12 cellular contexts compared by ENCODE assay signal in the genomic region with DNA sequence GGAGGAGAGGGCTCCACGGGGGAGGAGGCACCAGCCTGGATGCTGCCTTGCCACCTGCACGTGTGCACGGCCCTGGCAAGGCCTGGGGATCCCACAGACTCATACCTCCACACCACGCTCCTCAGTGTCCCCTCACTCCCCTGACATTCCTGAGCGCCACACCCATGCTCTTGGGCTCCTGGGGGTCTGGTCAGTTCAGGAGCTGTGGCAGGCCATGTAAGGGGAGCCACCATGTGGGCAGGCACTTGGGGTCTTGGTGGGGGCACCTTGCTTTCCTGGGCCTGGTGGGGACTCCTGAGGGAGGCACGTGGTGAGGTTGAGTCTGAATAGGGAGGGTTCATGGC. TPM values are rescaled to one million over a fixed set of nuclear protein-coding genes. Genes with fewer than 3 reads are reported as not detected.
DNase-seq lines count a peak whose midpoint lies in the region; ATAC-seq, FAIRE-seq and TF ChIP-seq lines count a peak whose summit lies in the region.
"Had no signal": no experiment of that assay in that cellular context is flagged by ENCODE, and none has a peak within 500 bp of the region (broad histone marks: within the 10 kb centered on the region; RNA-seq: fewer than 3 reads in every experiment).

No MANE protein-coding gene starts in this region.

- TF ChIP-seq CTCF in SK-N-SH (IDR thresholded peaks at IDR 0.05) (no peak), thyroid gland (IDR thresholded peaks at IDR 0.05) (no peak)

- 94% methylated on average over 5 of the region's 6 CpGs for WGBS in SK-N-SH (ENCODE audit: low lambda C conversion rate)
- 59 to 64% methylated on average over 5 to 6 of the region's 6 CpGs for WGBS in thyroid gland, 2 donors
- WGBS in small intestine, 3 donors = 56 to 71% (median 56%) methylated on average over 6 of the region's 6 CpGs

- peaks cover 9% of the 10 kb centered on the region; the same call in 1 of the 2 replicates for H3K79me2 ChIP-seq in SK-N-SH (ENCODE audit: insufficient read depth)

- TF ChIP-seq RAD21 in SK-N-SH (IDR thresholded peaks at IDR 0.05; ENCODE audit: low read length) = no peak

- no peak for DNase-seq in SK-N-SH
- DNase-seq in caudate nucleus (lab: John Stamatoyannopoulos, UW) = peak in 1 of 61 donors; percentile 23
- no peak for DNase-seq in thyroid gland
- DNase-seq in small intestine = no peak
- DNase-seq: activated CD4-positive, alpha-beta T cell treated with anti-CD3 and anti-CD28 coated beads, Interleukin-2, amount 50 U/mL, for 1 hour; kidney glomerular epithelial cell; retina had no signal

- intact Hi-C loops in thyroid gland (cut with DNase I) = no loop called here

- no peak for FAIRE-seq in small intestine (lab: Jason Lieb, UNC)

- H3K4me1 ChIP-seq in SK-N-SH (ENCODE audit: control insufficient read depth in 1 of 2, insufficient read depth in 2 of 2, low read depth in 1 of 2, low read length in 1 of 2) (peaks cover 0 to 12% of the 10 kb centered on the region in 2 experiments; a peak in 1 of 4 replicates), muscle layer of colon (ENCODE audit: insufficient read depth, low read length) (peaks cover 47% of the 10 kb centered on the region), thyroid gland (peaks cover 0 to 37% of the 10 kb centered on the region in 2 donors), small intestine (ENCODE audit: control insufficient read depth in 2 of 2, insufficient read depth in 1 of 2, low read depth in 1 of 2, low read length in 1 of 2) (no peaks in the 10 kb centered on the region)

- no peaks in the 10 kb centered on the region for H3K27me3 ChIP-seq in SK-N-SH (ENCODE audit: insufficient read depth)
- no peaks in the 10 kb centered on the region for H3K27me3 ChIP-seq in muscle layer of colon (ENCODE audit: control insufficient read depth in 1 of 2, insufficient read depth in 2 of 2, low read length in 2 of 2)
- no peaks in the 10 kb centered on the region for H3K27me3 ChIP-seq in thyroid gland
- H3K27me3 ChIP-seq in small intestine (ENCODE audit: control insufficient read depth in 2 of 2, insufficient read depth in 2 of 2, low read length in 2 of 2) = no peaks in the 10 kb centered on the region

- ATAC-seq in SK-N-SH treated with all-trans-retinoic acid at 6 μM for 48 hours = peak; percentile 10; the same call in 2 of the 3 replicates
- no peak for ATAC-seq in HG02981 (IDR thresholded peaks at IDR 0.05; ENCODE audit: unreplicated experiment)
- ATAC-seq in GM21423 (IDR thresholded peaks at IDR 0.05; ENCODE audit: unreplicated experiment) = no peak

- peaks cover 15% of the 10 kb centered on the region for H4K20me1 ChIP-seq in SK-N-SH (ENCODE audit: insufficient read depth)

- H3K27ac ChIP-seq in SK-N-SH (ENCODE audit: low read depth in 2 of 2, low read length in 1 of 2) = no peak overlapping the region
- peak overlapping the region; percentile 71 for H3K27ac ChIP-seq in caudate nucleus (ENCODE audit: low read depth, low read length)
- H3K27ac ChIP-seq in muscle layer of colon (ENCODE audit: low read depth, low read length) = peak overlapping the region; percentile 98
- peak overlapping the region in 2 of 3 donors; percentile 71 to 76 for H3K27ac ChIP-seq in thyroid gland
- H3K27ac ChIP-seq in small intestine (ENCODE audit: low read depth in 1 of 2, low read length in 1 of 2) = peak overlapping the region in 1 of 2 donors; percentile 72
- H3K27ac ChIP-seq: 22Rv1 had no signal

- CTCF ChIA-PET in SK-N-SH (lab: Yijun Ruan, JAX) = interaction anchor here (2.8 kb wide), 1 partner anchor 14 kb away, joined by 17 read pairs; a partner anchor contains a TSS

- H3K9ac ChIP-seq in SK-N-SH = no peak overlapping the region
- peak overlapping the region; percentile 82 for H3K9ac ChIP-seq in muscle layer of colon (ENCODE audit: low read length)

- TF ChIP-seq POLR2A in thyroid gland (IDR thresholded peaks at IDR 0.05) = no peak

- H3K4me3 ChIP-seq in SK-N-SH (ENCODE audit: low read depth in 2 of 2, low read length in 1 of 2) = no peak overlapping the region
- peak overlapping the region; percentile 34 to 74 for H3K4me3 ChIP-seq in muscle layer of colon (ENCODE audit: low read depth in 1 of 2, low read length in 2 of 2)
- H3K4me3 ChIP-seq in thyroid gland (replicated peaks in 1 of 3) = no peak overlapping the region
- H3K4me3 ChIP-seq in small intestine (ENCODE audit: low read depth in 1 of 2, low read length in 2 of 2) = no peak overlapping the region

- no peak for TF ChIP-seq EP300 in SK-N-SH (IDR thresholded peaks at IDR 0.05; ENCODE audit: borderline replicate concordance in 1 of 2, low read depth in 1 of 2, low read length in 1 of 2)

- H3K4me2 ChIP-seq in SK-N-SH = no peak overlapping the region

- H3F3A ChIP-seq in SK-N-SH (replicated peaks; ENCODE audit: insufficient read depth) = no peaks in the 10 kb centered on the region

- no peaks in the 10 kb centered on the region for H3K9me2 ChIP-seq in SK-N-SH

- no peak overlapping the region for H2AFZ ChIP-seq in SK-N-SH (ENCODE audit: low read depth)

- H3K36me3 ChIP-seq in SK-N-SH (replicated peaks in 1 of 2; ENCODE audit: control insufficient read depth in 1 of 2, insufficient read depth in 2 of 2, low read length in 1 of 2) (peaks cover 0 to 24% of the 10 kb centered on the region in 2 experiments), muscle layer of colon (ENCODE audit: insufficient read depth, low read length) (peaks cover 16% of the 10 kb centered on the region), thyroid gland (peaks cover 9 to 14% of the 10 kb centered on the region in 2 donors), small intestine (ENCODE audit: control insufficient read depth in 2 of 2, insufficient read depth in 2 of 2, low read length in 2 of 2) (peaks cover 4 to 7% of the 10 kb centered on the region in 2 donors)

- POLR2A ChIA-PET in SK-N-SH (lab: Yijun Ruan, JAX) = interaction anchor here (0.7 to 1.3 kb wide), 3 partner anchors 11 to 41 kb away, joined by 3 to 4 read pairs (median 3); a partner anchor contains a TSS

- H3K9me3 ChIP-seq in SK-N-SH (no peaks in the 10 kb centered on the region), muscle layer of colon (ENCODE audit: low read length) (no peaks in the 10 kb centered on the region), thyroid gland (no peaks in the 10 kb centered on the region), small intestine (ENCODE audit: control insufficient read depth, low read depth) (no peaks in the 10 kb centered on the region)

TF ChIP-seq in SK-N-SH treated with all-trans-retinoic acid at 6 μM for 48 hours, 23 proteins besides CTCF, POLR2A, EP300 and RAD21 (continues in another document):
- TF ChIP-seq ARNTL (CRISPR knock-in tag; IDR thresholded peaks at IDR 0.05; ENCODE audit: borderline replicate concordance, low read depth) = no peak
- TF ChIP-seq ISL1 (CRISPR knock-in tag; IDR thresholded peaks at IDR 0.05) = no peak
- no peak for TF ChIP-seq OSR1 (CRISPR knock-in tag; IDR thresholded peaks at IDR 0.05)
- no peak for TF ChIP-seq RARB (CRISPR knock-in tag; IDR thresholded peaks at IDR 0.05)
- no peak for TF ChIP-seq ZFP3 (CRISPR knock-in tag; IDR thresholded peaks at IDR 0.05)

TF ChIP-seq in SK-N-SH, 30 proteins besides CTCF, POLR2A, EP300 and RAD21 (continues in another document):
- no peak for TF ChIP-seq POLR2AphosphoS5 (IDR thresholded peaks at IDR 0.05; ENCODE audit: low read depth, low read length)
- TF ChIP-seq, protein P1, sequence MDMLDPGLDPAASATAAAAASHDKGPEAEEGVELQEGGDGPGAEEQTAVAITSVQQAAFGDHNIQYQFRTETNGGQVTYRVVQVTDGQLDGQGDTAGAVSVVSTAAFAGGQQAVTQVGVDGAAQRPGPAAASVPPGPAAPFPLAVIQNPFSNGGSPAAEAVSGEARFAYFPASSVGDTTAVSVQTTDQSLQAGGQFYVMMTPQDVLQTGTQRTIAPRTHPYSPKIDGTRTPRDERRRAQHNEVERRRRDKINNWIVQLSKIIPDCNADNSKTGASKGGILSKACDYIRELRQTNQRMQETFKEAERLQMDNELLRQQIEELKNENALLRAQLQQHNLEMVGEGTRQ (IDR thresholded peaks at IDR 0.05; ENCODE audit: borderline replicate concordance, low read depth, low read length) = no peak
- TF ChIP-seq MEF2A (IDR thresholded peaks at IDR 0.05; ENCODE audit: borderline replicate concordance, low read depth) = no peak
- no peak for TF ChIP-seq TEAD4 (IDR thresholded peaks at IDR 0.05; ENCODE audit: borderline replicate concordance, insufficient read depth)
- no peak for TF ChIP-seq GABPA (IDR thresholded peaks at IDR 0.05; ENCODE audit: low read depth)

RNA-seq across cellular contexts. Expression of a gene that starts 1.4 kb away (rescaled TPM):
- polyA plus RNA-seq in SK-N-SH (2012; rRNA removed) (0.92 and 0.97 TPM in 2 replicates), small intestine (1 to 10 TPM in 1 of 3 donors, under 1 TPM in 1, not detected in 1; 0.27 to 1.4 TPM)
- 0.50 and 0.69 TPM in 2 replicates for polyA plus RNA-seq in SK-N-SH (2012; cell fraction: cytosol; rRNA removed)
- 2.1 and 2.9 TPM in 2 replicates for polyA plus RNA-seq in SK-N-SH (2012; cell fraction: nucleus; rRNA removed)
- total RNA-seq in thyroid gland = 10 to 100 TPM in 1 of 4 donors, 1 to 10 TPM in 3; 2.1 to 14.0 (median 3.8) TPM

RNA-seq across cellular contexts. Expression of a gene that starts 11.1 kb away (rescaled TPM):
- polyA plus RNA-seq in SK-N-SH (2012; rRNA removed) = 717 and 742 TPM in 2 replicates
- 457 and 681 TPM in 2 replicates for polyA plus RNA-seq in SK-N-SH (2012; cell fraction: cytosol; rRNA removed)
- polyA plus RNA-seq in SK-N-SH (2012; cell fraction: nucleus; rRNA removed) = 521 and 537 TPM in 2 replicates
- 100 to 1,000 TPM; 157 to 385 (median 283) TPM for total RNA-seq in thyroid gland
- 100 to 1,000 TPM; 401 to 595 (median 519) TPM for polyA plus RNA-seq in small intestine

RNA-seq across cellular contexts. Expression of a gene that starts 14.5 kb away (rescaled TPM):
- polyA plus RNA-seq in SK-N-SH (2012; rRNA removed) (1.8 TPM in 2 replicates), small intestine (1 to 10 TPM; 2.0 to 7.1 (median 4.9) TPM)
- polyA plus RNA-seq in SK-N-SH (2012; cell fraction: cytosol; rRNA removed) = 0.86 and 1.1 TPM in 2 replicates
- 4.4 TPM in 2 replicates for polyA plus RNA-seq in SK-N-SH (2012; cell fraction: nucleus; rRNA removed)
- 10 to 100 TPM in 2 of 4 donors, 1 to 10 TPM in 2; 4.0 to 15.0 (median 11.7) TPM for total RNA-seq in thyroid gland

RNA-seq across cellular contexts. Expression of a gene that starts 42.0 kb away (rescaled TPM):
- polyA plus RNA-seq in SK-N-SH (2012; rRNA removed) = 70.3 and 75.3 TPM in 2 replicates
- 27.2 and 49.1 TPM in 2 replicates for polyA plus RNA-seq in SK-N-SH (2012; cell fraction: cytosol; rRNA removed)
- polyA plus RNA-seq in SK-N-SH (2012; cell fraction: nucleus; rRNA removed) = 185 and 306 TPM in 2 replicates
- total RNA-seq in thyroid gland = 100 to 1,000 TPM in 1 of 4 donors, 10 to 100 TPM in 3; 23.5 to 125 (median 87.5) TPM
- 100 to 1,000 TPM in 2 of 3 donors, 10 to 100 TPM in 1; 87.3 to 148 (median 106) TPM for polyA plus RNA-seq in small intestine

RNA-seq across cellular contexts. Expression of a gene that starts 48.0 kb away (rescaled TPM):
- polyA plus RNA-seq in SK-N-SH (2012; rRNA removed) (28.6 and 42.9 TPM in 2 replicates), small intestine (10 to 100 TPM; 15.4 to 18.1 (median 16.0) TPM)
- polyA plus RNA-seq in SK-N-SH (2012; cell fraction: cytosol; rRNA removed) = 17.8 and 24.9 TPM in 2 replicates
- 107 and 195 TPM in 2 replicates for polyA plus RNA-seq in SK-N-SH (2012; cell fraction: nucleus; rRNA removed)
- total RNA-seq in thyroid gland = 10 to 100 TPM in 3 of 4 donors, 1 to 10 TPM in 1; 8.3 to 26.5 (median 13.6) TPM

Comparison
In these comparisons a context has a peak if more than half of its experiments do, and no peak if none do; other contexts are left out.
1. H3K27ac ChIP-seq: peak in caudate nucleus (single experiment), muscle layer of colon (single experiment) and thyroid gland (2 of 3); none in SK-N-SH (0 of 2).
2. H3K4me3 ChIP-seq: peak in muscle layer of colon (2 of 2); none in SK-N-SH (0 of 2), thyroid gland (0 of 3) and small intestine (0 of 2).